In the genomic region with DNA sequence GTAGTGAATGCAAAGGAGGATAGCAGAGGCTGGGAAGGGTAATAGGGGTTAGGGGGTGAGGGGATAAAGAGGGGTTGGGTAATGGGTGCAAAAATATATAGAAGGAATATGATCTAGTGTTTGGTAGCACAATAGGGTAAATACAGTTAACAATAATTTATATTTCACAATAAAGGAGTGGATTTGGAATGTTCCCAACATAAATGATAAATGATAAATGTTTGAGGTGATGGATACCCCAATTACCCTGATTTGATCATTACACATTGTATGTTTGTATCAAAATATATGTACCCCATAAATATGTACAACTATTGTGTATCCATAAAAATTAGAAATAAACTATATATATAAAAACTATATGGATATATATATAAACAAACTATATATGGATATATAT, we compare ENCODE assay signal across 12 cellular contexts. TPM values are rescaled to one million over a fixed set of nuclear protein-coding genes. Genes with fewer than 3 reads are reported as not detected.
"Had no signal": no experiment of that assay in that cellular context is flagged by ENCODE, and none has a peak within 500 bp of the region (broad histone marks: within the 10 kb centered on the region; RNA-seq: fewer than 3 reads in every experiment).

No MANE protein-coding gene starts in this region.

- H3K36me3 ChIP-seq: HAP-1 had no signal

- H3K27ac ChIP-seq: GM23248 had no signal

- H3K9ac ChIP-seq: GM23248 had no signal

- H3K4me3 ChIP-seq: GM23248, GM23338, HAP-1 had no signal

- ATAC-seq: GM23338, HCT116 had no signal

- H2AFZ ChIP-seq: GM23248, GM23338 had no signal

- FAIRE-seq: H1, H54 had no signal

- H3K9me3 ChIP-seq: HAP-1 had no signal

- DNase-seq: GM23248, GOT3, H7, H9, HCEC 1CT, HFFc6 had no signal

- H3K4me1 ChIP-seq: HAP-1 had no signal

- H3K4me2 ChIP-seq: GM23338 had no signal

RNA-seq across cellular contexts. Expression of a gene that starts 1.0 kb away (rescaled TPM):
- total RNA-seq: GM23248, H4, H7, HFFc6 had no signal
- polyA plus RNA-seq: GM23248 had no signal
